In the genomic region with DNA sequence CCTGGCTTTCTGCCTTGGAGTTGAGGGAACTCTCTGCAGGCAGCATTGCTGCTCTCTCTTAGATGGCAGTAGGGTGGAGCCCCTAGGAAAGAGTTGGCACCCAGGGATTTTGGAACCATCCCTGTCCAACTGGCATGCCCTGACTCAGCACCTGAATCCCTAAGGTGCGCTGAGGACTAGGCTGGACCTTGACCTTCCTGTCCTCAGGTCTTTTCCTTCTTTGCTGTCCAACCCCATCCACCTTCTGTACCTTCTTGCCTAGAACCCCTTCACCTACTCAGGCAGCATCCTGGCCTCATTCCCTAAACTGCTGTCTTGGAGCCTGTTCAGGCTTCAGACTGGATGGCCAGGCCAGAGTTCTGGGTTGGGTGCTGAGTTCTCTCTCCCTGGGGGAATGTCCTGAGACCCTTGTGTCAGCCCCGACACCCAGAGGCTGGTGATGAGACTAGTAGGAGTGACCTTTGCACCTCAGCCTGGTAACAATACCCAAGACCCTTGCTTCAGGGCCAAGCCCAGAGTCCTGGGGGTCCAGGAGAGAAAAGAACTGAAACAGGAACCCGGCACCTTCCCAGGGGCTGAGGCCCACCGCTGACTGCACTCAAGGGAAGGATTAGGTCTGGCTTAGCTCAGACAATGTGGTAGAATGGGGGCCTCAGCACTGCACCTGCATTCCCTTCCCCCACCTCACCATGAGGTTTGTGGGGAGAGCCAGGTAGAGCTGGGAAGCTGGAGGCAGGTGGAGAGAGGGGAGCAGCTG, we compare ENCODE assay signal across 9 cellular contexts. TPM values are rescaled to one million over a fixed set of nuclear protein-coding genes. Genes with fewer than 3 reads are reported as not detected.
DNase-seq lines count a peak whose midpoint lies in the region; ATAC-seq and TF ChIP-seq lines count a peak whose summit lies in the region.
"Had no signal": no experiment of that assay in that cellular context is flagged by ENCODE, and none has a peak within 500 bp of the region (broad histone marks: within the 10 kb centered on the region; RNA-seq: fewer than 3 reads in every experiment).

No MANE protein-coding gene starts in this region.

- no peaks in the 10 kb centered on the region for H3K27me3 Mint-ChIP-seq in dendritic cell treated with granulocyte-macrophage colony-stimulating factor and Interleukin-4, amounts not matched to agents 40 ng/mL and 50 ng/mL, for 4 days

- H3K27me3 ChIP-seq in KMS-11 (ENCODE audit: insufficient read depth, low read depth) = no peaks in the 10 kb centered on the region
- no peaks in the 10 kb centered on the region for H3K27me3 ChIP-seq in osteoblast (ENCODE audit: insufficient read depth, low read length)

- no peaks in the 10 kb centered on the region for H4K20me1 ChIP-seq in KMS-11 (ENCODE audit: insufficient read depth)
- no peaks in the 10 kb centered on the region for H4K20me1 ChIP-seq in osteoblast (ENCODE audit: insufficient read depth, low read length)

- H3K4me1 ChIP-seq in KMS-11 (ENCODE audit: low read depth, poor library complexity, severe bottlenecking) (peaks cover 49% of the 10 kb centered on the region), osteoblast (ENCODE audit: insufficient read depth, low read length) (peaks cover 69% of the 10 kb centered on the region)

- H3K4me2 ChIP-seq in KMS-11 (peak overlapping the region; percentile 83; the same call in 1 of the 2 replicates), osteoblast (ENCODE audit: insufficient read depth, low read length) (no peak overlapping the region)

- peaks cover 74% of the 10 kb centered on the region for H3K4me1 Mint-ChIP-seq in dendritic cell treated with granulocyte-macrophage colony-stimulating factor and Interleukin-4, amounts not matched to agents 40 ng/mL and 50 ng/mL, for 4 days (ENCODE audit: low read depth)

- H2AFZ ChIP-seq in KMS-11 (ENCODE audit: low read depth) (peak overlapping the region; percentile 60; the same call in 1 of the 2 replicates), osteoblast (ENCODE audit: low read length) (no peak overlapping the region)

- no peak overlapping the region for H3K4me3 ChIP-seq in KMS-11 (IDR thresholded peaks at IDR 0.05; ENCODE audit: insufficient read depth, low read depth, low read length)
- H3K4me3 ChIP-seq in osteoblast (ENCODE audit: insufficient read depth, low read length) = no peak overlapping the region

- H3K9me3 ChIP-seq in osteoblast (ENCODE audit: low read depth, low read length) = no peaks in the 10 kb centered on the region

- no peaks in the 10 kb centered on the region for H3K79me2 ChIP-seq in KMS-11 (ENCODE audit: insufficient read depth, low read depth)
- peaks cover 17% of the 10 kb centered on the region for H3K79me2 ChIP-seq in osteoblast (ENCODE audit: insufficient read depth, low read length)

- DNase-seq in AG20443 (ENCODE audit: low spot score) (peak; percentile 2), osteoblast (ENCODE audit: insufficient read length, low spot score, missing footprints) (peak; percentile 52), medulla oblongata (ENCODE audit: extremely low spot score) (no peak), NCI-H2107 (lab: John Stamatoyannopoulos, UW) (no peak), NCI-H510A treated with DMSO at 0.1 percent for 48 hours (lab: John Stamatoyannopoulos, UW) (no peak)

- ATAC-seq in HG02759 (IDR thresholded peaks at IDR 0.05; ENCODE audit: unreplicated experiment) = no peak

- no peaks in the 10 kb centered on the region for H3K9me3 Mint-ChIP-seq in dendritic cell treated with granulocyte-macrophage colony-stimulating factor and Interleukin-4, amounts not matched to agents 40 ng/mL and 50 ng/mL, for 4 days

- H3K4me3 Mint-ChIP-seq in dendritic cell treated with granulocyte-macrophage colony-stimulating factor and Interleukin-4, amounts not matched to agents 40 ng/mL and 50 ng/mL, for 4 days = no peak overlapping the region

- H3K36me3 Mint-ChIP-seq in dendritic cell treated with granulocyte-macrophage colony-stimulating factor and Interleukin-4, amounts not matched to agents 40 ng/mL and 50 ng/mL, for 4 days (ENCODE audit: low read depth) = peaks cover 20% of the 10 kb centered on the region

- H3K36me3 ChIP-seq in KMS-11 (ENCODE audit: insufficient read depth) = no peaks in the 10 kb centered on the region
- peaks cover 4% of the 10 kb centered on the region for H3K36me3 ChIP-seq in osteoblast (ENCODE audit: insufficient read depth, low read length)

- peak overlapping the region; percentile 5; the same call in 1 of the 2 replicates for H3K9ac ChIP-seq in KMS-11

- TF ChIP-seq CTCF in KMS-11 (conservative IDR thresholded peaks at IDR 0.05; ENCODE audit: low read depth, low read length) (no peak), osteoblast (IDR thresholded peaks at IDR 0.05; ENCODE audit: extremely low read depth, low read depth, low read length) (no peak)

- intact Hi-C loops in dendritic cell treated with granulocyte-macrophage colony-stimulating factor and Interleukin-4, amounts not matched to agents 40 ng/mL and 50 ng/mL, for 4 days (cut with micrococcal nuclease) = loop anchor here (10.0 kb wide), 1 partner anchor 229 kb away; a partner anchor contains a TSS

- peak overlapping the region; percentile 99 for H3K27ac Mint-ChIP-seq in dendritic cell treated with granulocyte-macrophage colony-stimulating factor and Interleukin-4, amounts not matched to agents 40 ng/mL and 50 ng/mL, for 4 days

- no peak overlapping the region for H3K27ac ChIP-seq in KMS-11
- peak overlapping the region; percentile 90 for H3K27ac ChIP-seq in osteoblast (ENCODE audit: low read depth, low read length)

RNA-seq across cellular contexts. Expression of a gene that starts 2.6 kb away (rescaled TPM):
- 43.3 and 59.4 TPM in 2 replicates for total RNA-seq in osteoblast

RNA-seq across cellular contexts. Expression of a gene that starts 17.4 kb away (rescaled TPM):
- 6.2 and 6.9 TPM in 2 replicates for total RNA-seq in osteoblast

RNA-seq across cellular contexts. Expression of a gene that starts 35.8 kb away (rescaled TPM):
- total RNA-seq in osteoblast = 7.6 and 10.3 TPM in 2 replicates

RNA-seq across cellular contexts. Expression of a gene that starts 45.7 kb away (rescaled TPM):
- total RNA-seq in osteoblast = 161 and 169 TPM in 2 replicates

RNA-seq across cellular contexts. Expression of a gene that starts 47.9 kb away (rescaled TPM):
- not detected in 2 replicates for total RNA-seq in osteoblast
- total RNA-seq: pulmonary artery endothelial cell had no signal

Comparison
In these comparisons a context has a peak if more than half of its experiments do, and no peak if none do; other contexts are left out.
1. DNase-seq: peak in AG20443 (single experiment) and osteoblast (single experiment); none in medulla oblongata (single experiment), NCI-H2107 (single experiment) and NCI-H510A treated with DMSO at 0.1 percent for 48 hours (single experiment).